11 cellular contexts compared by ENCODE assay signal in the genomic region with DNA sequence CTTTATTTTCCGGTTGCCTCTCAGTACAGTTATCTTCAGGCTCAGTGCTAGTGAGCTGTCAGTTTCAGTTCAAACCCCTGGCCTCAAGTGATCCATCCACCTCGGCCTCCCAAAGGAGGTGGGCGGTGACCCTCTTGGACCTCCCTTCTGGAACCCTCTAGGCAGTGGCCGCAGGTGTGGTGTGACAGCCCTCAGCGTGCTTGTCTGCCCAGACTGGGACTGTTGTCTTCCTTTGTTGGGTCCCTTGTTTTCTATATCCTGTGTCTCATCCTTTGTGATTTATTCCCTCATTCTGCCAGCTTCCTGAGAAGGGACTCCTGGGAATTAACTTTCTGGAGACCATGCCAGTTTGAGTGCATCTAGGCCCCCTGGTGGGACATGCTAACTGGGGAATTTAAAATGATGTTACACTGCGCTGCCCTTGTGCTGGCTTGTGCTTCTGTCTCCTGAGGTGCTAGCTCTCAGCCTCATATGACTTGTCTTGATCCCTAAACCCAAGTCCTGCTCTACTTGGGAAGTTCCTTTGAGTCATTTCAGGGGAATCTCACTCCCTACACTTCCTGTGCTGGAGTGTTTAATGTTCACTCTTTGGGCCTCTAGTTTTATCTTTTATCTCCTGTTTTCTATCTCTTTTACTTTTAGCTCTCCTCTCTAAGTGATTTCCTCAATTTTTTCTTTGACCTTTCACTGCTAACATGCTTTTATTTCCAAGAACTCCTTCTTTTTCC. TPM values are rescaled to one million over a fixed set of nuclear protein-coding genes. Genes with fewer than 3 reads are reported as not detected.
DNase-seq lines count a peak whose midpoint lies in the region; ATAC-seq, FAIRE-seq and TF ChIP-seq lines count a peak whose summit lies in the region.
"Had no signal": no experiment of that assay in that cellular context is flagged by ENCODE, and none has a peak within 500 bp of the region (broad histone marks: within the 10 kb centered on the region; RNA-seq: fewer than 3 reads in every experiment).

No MANE protein-coding gene starts in this region.

- H3K4me1 Mint-ChIP-seq in CD14-positive monocyte = peaks cover 27% of the 10 kb centered on the region
- H3K4me1 Mint-ChIP-seq in naive thymus-derived CD4-positive, alpha-beta T cell = peaks cover 52 to 74% (median 70%) of the 10 kb centered on the region in 7 donors
- H3K4me1 Mint-ChIP-seq in activated CD4-positive, alpha-beta memory T cell treated with anti-CD3 and anti-CD28 coated beads for 36 hours (ENCODE audit: low read depth) = peaks cover 72% of the 10 kb centered on the region

- H3K36me3 ChIP-seq in mammary epithelial cell (ENCODE audit: insufficient read depth, low read length) = peaks cover 15% of the 10 kb centered on the region
- H3K36me3 ChIP-seq in naive thymus-derived CD4-positive, alpha-beta T cell (ENCODE audit: control insufficient read depth in 2 of 3, insufficient read depth in 3 of 3, low read length in 3 of 3) = peaks cover 0 to 46% (median 3%) of the 10 kb centered on the region in 3 experiments

- peak overlapping the region in 4 of 7 donors; percentile 47 to 76 (median 63) for H3K27ac Mint-ChIP-seq in CD14-positive monocyte
- peak overlapping the region; percentile 15 to 90 (median 71) for H3K27ac Mint-ChIP-seq in naive thymus-derived CD4-positive, alpha-beta T cell
- no peak overlapping the region for H3K27ac Mint-ChIP-seq in activated CD4-positive, alpha-beta memory T cell treated with anti-CD3 and anti-CD28 coated beads for 36 hours

- peaks cover 83% of the 10 kb centered on the region for H3K79me2 ChIP-seq in mammary epithelial cell (ENCODE audit: insufficient read depth, low read length)

- TF ChIP-seq CTCF in CD14-positive monocyte (IDR thresholded peaks at IDR 0.05) (no peak), mammary epithelial cell (conservative IDR thresholded peaks at IDR 0.05 in 1 of 2, IDR thresholded peaks at IDR 0.05 in 1 of 2; ENCODE audit: extremely low read depth in 1 of 2, insufficient read depth in 1 of 2, low read depth in 1 of 2, low read length in 2 of 2) (peak in 1 of 2 donors; percentile 1)

- H3K4me3 ChIP-seq in mammary epithelial cell (replicated peaks in 1 of 3; ENCODE audit: insufficient read depth in 1 of 3, low read depth in 2 of 3, low read length in 3 of 3) = no peak overlapping the region
- H3K4me3 ChIP-seq in naive thymus-derived CD4-positive, alpha-beta T cell (ENCODE audit: low read length) = no peak overlapping the region
- H3K4me3 ChIP-seq: heart left ventricle had no signal

- no peaks in the 10 kb centered on the region for H3K9me3 ChIP-seq in mammary epithelial cell (replicated peaks; ENCODE audit: insufficient read depth, low read length)
- no peaks in the 10 kb centered on the region for H3K9me3 ChIP-seq in naive thymus-derived CD4-positive, alpha-beta T cell (ENCODE audit: control insufficient read depth in 2 of 3, low read length in 3 of 3)
- H3K9me3 ChIP-seq: heart left ventricle had no signal

- peak overlapping the region; percentile 45 for H3K9ac ChIP-seq in mammary epithelial cell (ENCODE audit: insufficient read depth, low read length)

- H4K20me1 ChIP-seq in mammary epithelial cell (ENCODE audit: insufficient read depth, low read length) = no peaks in the 10 kb centered on the region

- peak overlapping the region; percentile 38 for H3K4me2 ChIP-seq in mammary epithelial cell (ENCODE audit: insufficient read depth, low read depth, low read length)

- H3K4me1 ChIP-seq in mammary epithelial cell (ENCODE audit: insufficient read depth, low read length) = peaks cover 63% of the 10 kb centered on the region
- peaks cover 25 to 46% of the 10 kb centered on the region in 2 donors for H3K4me1 ChIP-seq in naive thymus-derived CD4-positive, alpha-beta T cell (ENCODE audit: control insufficient read depth in 2 of 2, insufficient read depth in 2 of 2, low read length in 2 of 2)

- H3K27ac ChIP-seq in mammary epithelial cell (ENCODE audit: insufficient read depth, low read depth, low read length) = peak overlapping the region; percentile 81
- no peak overlapping the region for H3K27ac ChIP-seq in naive thymus-derived CD4-positive, alpha-beta T cell (ENCODE audit: low read depth, low read length)

- ATAC-seq in naive thymus-derived CD4-positive, alpha-beta T cell = no peak
- ATAC-seq: heart left ventricle; stimulated activated naive CD8-positive, alpha-beta T cell treated with anti-CD3 and anti-CD28 coated beads, Interleukin-15, amount 100 ng/mL, for 72 hours had no signal

- no peak overlapping the region for H3K4me3 Mint-ChIP-seq in CD14-positive monocyte
- peak overlapping the region in 4 of 10 donors; percentile 1 to 42 (median 12) for H3K4me3 Mint-ChIP-seq in naive thymus-derived CD4-positive, alpha-beta T cell
- no peak overlapping the region for H3K4me3 Mint-ChIP-seq in activated CD4-positive, alpha-beta memory T cell treated with anti-CD3 and anti-CD28 coated beads for 36 hours

- H2AFZ ChIP-seq in mammary epithelial cell (ENCODE audit: low read depth, low read length) = no peak overlapping the region

- intact Hi-C loops in CD14-positive monocyte (cut with micrococcal nuclease) = no loop called here
- intact Hi-C loops in mammary epithelial cell (cut with micrococcal nuclease) = no loop called here
- intact Hi-C loops in naive thymus-derived CD4-positive, alpha-beta T cell (cut with micrococcal nuclease) = no loop called here
- intact Hi-C loops in activated CD4-positive, alpha-beta memory T cell treated with anti-CD3 and anti-CD28 coated beads for 36 hours (cut with micrococcal nuclease) = no loop called here

- POLR2A ChIA-PET in naive thymus-derived CD4-positive, alpha-beta T cell (lab: Charles Lee) = interaction anchor here (0.9 to 3.2 kb wide), 4 partner anchors 16 to 43 kb away, joined by 3 to 14 read pairs (median 4); no protein-coding TSS in a partner anchor
- POLR2A ChIA-PET in activated CD4-positive, alpha-beta memory T cell treated with anti-CD3 and anti-CD28 coated beads for 36 hours (lab: Charles Lee) = no interaction called here

- DNase-seq in CD14-positive monocyte (ENCODE audit: low spot score) (no peak), HTR-8/SVneo (ENCODE audit: insufficient read length, low spot score) (peak; percentile 45), mammary epithelial cell (peak; percentile 81), NCI-H446 (lab: John Stamatoyannopoulos, UW) (no peak), DMS153 treated with DMSO at 0.1 percent for 48 hours (lab: John Stamatoyannopoulos, UW; ENCODE audit: unreplicated experiment) (no peak), NCI-H1417 (lab: John Stamatoyannopoulos, UW) (no peak)
- no peak for DNase-seq in naive thymus-derived CD4-positive, alpha-beta T cell
- DNase-seq in activated CD4-positive, alpha-beta memory T cell treated with anti-CD3 and anti-CD28 coated beads for 36 hours = no peak
- DNase-seq: GOT3; heart left ventricle; stimulated activated naive CD8-positive, alpha-beta T cell treated with anti-CD3 and anti-CD28 coated beads, Interleukin-15, amount 100 ng/mL, for 72 hours had no signal

- no peak for FAIRE-seq in HTR-8/SVneo (lab: Jason Lieb, UNC)

- in situ Hi-C loops in mammary epithelial cell (cut with MboI; ENCODE audit: low sequenced_read_pairs in 2 of 2) = no loop called here

- H3K27me3 Mint-ChIP-seq in CD14-positive monocyte (ENCODE audit: low read depth in 3 of 3) = peaks cover 2 to 3% (median 2%) of the 10 kb centered on the region in 3 donors
- H3K27me3 Mint-ChIP-seq in naive thymus-derived CD4-positive, alpha-beta T cell = no peaks in the 10 kb centered on the region
- no peaks in the 10 kb centered on the region for H3K27me3 Mint-ChIP-seq in activated CD4-positive, alpha-beta memory T cell treated with anti-CD3 and anti-CD28 coated beads for 36 hours
- H3K27me3 Mint-ChIP-seq: stimulated activated naive CD8-positive, alpha-beta T cell treated with anti-CD3 and anti-CD28 coated beads, Interleukin-15, amount 100 ng/mL, for 72 hours had no signal

- H3K36me3 Mint-ChIP-seq in CD14-positive monocyte = peaks cover 53 to 77% of the 10 kb centered on the region in 2 donors
- H3K36me3 Mint-ChIP-seq in naive thymus-derived CD4-positive, alpha-beta T cell = peaks cover 9 to 20% (median 17%) of the 10 kb centered on the region in 5 donors
- H3K36me3 Mint-ChIP-seq in activated CD4-positive, alpha-beta memory T cell treated with anti-CD3 and anti-CD28 coated beads for 36 hours = peaks cover 29% of the 10 kb centered on the region

- WGBS in mammary epithelial cell (ENCODE audit: low coverage, missing lambda C conversion rate) = 51% methylated on average over 6 of the region's 6 CpGs

- H3K9me3 Mint-ChIP-seq in CD14-positive monocyte = no peaks in the 10 kb centered on the region
- peaks cover 0 to 1% (median 0%) of the 10 kb centered on the region in 11 donors for H3K9me3 Mint-ChIP-seq in naive thymus-derived CD4-positive, alpha-beta T cell
- no peaks in the 10 kb centered on the region for H3K9me3 Mint-ChIP-seq in activated CD4-positive, alpha-beta memory T cell treated with anti-CD3 and anti-CD28 coated beads for 36 hours
- H3K9me3 Mint-ChIP-seq: stimulated activated naive CD8-positive, alpha-beta T cell treated with anti-CD3 and anti-CD28 coated beads, Interleukin-15, amount 100 ng/mL, for 72 hours had no signal

- BruUV-seq in mammary epithelial cell (replicated peaks; lab: Mats Ljungman, UMichigan) = no TSS peak

- H3K27me3 ChIP-seq in mammary epithelial cell (ENCODE audit: insufficient read depth, low read length) = no peaks in the 10 kb centered on the region
- H3K27me3 ChIP-seq in naive thymus-derived CD4-positive, alpha-beta T cell (ENCODE audit: control insufficient read depth in 2 of 2, insufficient read depth in 2 of 2, low read length in 2 of 2) = no peaks in the 10 kb centered on the region
- H3K27me3 ChIP-seq: heart left ventricle had no signal

- dilution Hi-C loops in mammary epithelial cell (cut with HindIII; ENCODE audit: low sequenced_read_pairs) = no loop called here

- CTCF ChIA-PET in mammary epithelial cell (lab: Charles Lee; ENCODE audit: low non-redundant PET) = interaction anchor here (1.0 kb wide), 1 partner anchor 12 kb away, joined by 6 read pairs; no protein-coding TSS in a partner anchor
- CTCF ChIA-PET in naive thymus-derived CD4-positive, alpha-beta T cell (lab: Charles Lee) = interaction anchor here (0.6 to 1.4 kb wide), 3 partner anchors 8 to 32 kb away, joined by 3 read pairs; no protein-coding TSS in a partner anchor
- CTCF ChIA-PET in activated CD4-positive, alpha-beta memory T cell treated with anti-CD3 and anti-CD28 coated beads for 36 hours (lab: Charles Lee) = interaction anchor here (1.1 to 2.8 kb wide), 3 partner anchors 23 to 45 kb away, joined by 3 to 11 read pairs (median 9); no protein-coding TSS in a partner anchor

RNA-seq across cellular contexts. Expression of a gene that starts 19.4 kb away (rescaled TPM):
- 10 to 100 TPM; 10.0 to 17.8 TPM for polyA plus RNA-seq in CD14-positive monocyte
- 100 to 1,000 TPM in 1 of 2 donors, 10 to 100 TPM in 1; 34.3 to 138 TPM for total RNA-seq in mammary epithelial cell
- polyA plus RNA-seq in mammary epithelial cell = 51.1 TPM
- 93.6 TPM for polyA minus RNA-seq in mammary epithelial cell
- total RNA-seq in naive thymus-derived CD4-positive, alpha-beta T cell = 100 to 1,000 TPM; 169 to 235 (median 201) TPM
- polyA plus RNA-seq in naive thymus-derived CD4-positive, alpha-beta T cell = 10 to 100 TPM; 24.3 to 76.6 TPM
- 10 to 100 TPM; 93.3 to 97.4 TPM for total RNA-seq in activated CD4-positive, alpha-beta memory T cell treated with anti-CD3 and anti-CD28 coated beads for 36 hours

RNA-seq across cellular contexts. Expression of a gene that starts 31.2 kb away (rescaled TPM):
- 1 to 10 TPM; 7.8 to 9.2 TPM for polyA plus RNA-seq in CD14-positive monocyte
- 10 to 100 TPM; 14.7 to 18.8 TPM for total RNA-seq in mammary epithelial cell
- polyA plus RNA-seq in mammary epithelial cell = 10.5 TPM
- 2.3 TPM for polyA minus RNA-seq in mammary epithelial cell
- total RNA-seq in naive thymus-derived CD4-positive, alpha-beta T cell = 10 to 100 TPM; 31.1 to 71.3 (median 42.0) TPM
- 10 to 100 TPM; 20.6 to 26.2 TPM for polyA plus RNA-seq in naive thymus-derived CD4-positive, alpha-beta T cell
- 10 to 100 TPM; 23.3 to 25.5 TPM for total RNA-seq in activated CD4-positive, alpha-beta memory T cell treated with anti-CD3 and anti-CD28 coated beads for 36 hours

Comparison
In these comparisons a context has a peak if more than half of its experiments do, and no peak if none do; other contexts are left out.
1. DNase-seq: peak in HTR-8/SVneo (single experiment) and mammary epithelial cell (single experiment); none in CD14-positive monocyte (single experiment), naive thymus-derived CD4-positive, alpha-beta T cell (0 of 9), NCI-H446 (0 of 2), activated CD4-positive, alpha-beta memory T cell treated with anti-CD3 and anti-CD28 coated beads for 36 hours (single experiment), DMS153 treated with DMSO at 0.1 percent for 48 hours (single experiment) and NCI-H1417 (0 of 3).